20 cellular contexts compared by ENCODE assay signal in the genomic region with DNA sequence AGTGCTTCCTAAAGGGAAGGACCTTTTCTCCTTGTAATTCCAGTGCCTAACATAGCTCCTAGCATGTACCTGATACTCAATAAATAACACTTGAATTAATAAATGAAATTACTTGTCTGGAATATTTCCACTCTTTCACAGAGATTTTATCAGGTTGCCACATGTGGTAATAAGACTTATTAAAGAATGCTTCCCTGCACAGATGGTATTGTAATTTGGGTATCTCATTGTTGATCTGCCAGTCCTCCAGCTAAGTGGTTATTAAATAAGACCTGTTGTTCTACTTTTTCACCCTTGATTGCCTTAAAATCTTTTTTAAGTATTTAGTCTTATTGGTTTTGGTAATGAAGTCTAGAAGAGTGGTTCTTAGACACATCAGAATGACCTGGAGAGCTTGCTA.
"Had no signal": no experiment of that assay in that cellular context is flagged by ENCODE, and none has a peak within 500 bp of the region (broad histone marks: within the 10 kb centered on the region; RNA-seq: fewer than 3 reads in every experiment).

No MANE protein-coding gene starts in this region.

- H3K4me3 ChIP-seq: lung, psoas muscle, right lobe of liver, tibial artery, upper lobe of left lung, uterus had no signal

- H3K27ac Mint-ChIP-seq: dendritic cell treated with granulocyte-macrophage colony-stimulating factor and Interleukin-4, amounts not matched to agents 40 ng/mL and 50 ng/mL, for 4 days; immature natural killer cell; stimulated activated memory B cell treated with anti-CD40 and anti-IgM and Interleukin-4, amounts not matched to agents 10 μg/mL and 1 μg/mL and 100 μg/mL, for 72 hours; stimulated activated naive CD8-positive, alpha-beta T cell treated with anti-CD3 and anti-CD28 coated beads, Interleukin-15, Interleukin-2, amounts not matched to agents 100 ng/mL and 50 ng/mL, for 24 hours had no signal

- H3K27me3 Mint-ChIP-seq: dendritic cell treated with granulocyte-macrophage colony-stimulating factor and Interleukin-4, amounts not matched to agents 40 ng/mL and 50 ng/mL, for 4 days; stimulated activated memory B cell treated with anti-CD40 and anti-IgM and Interleukin-4, amounts not matched to agents 10 μg/mL and 1 μg/mL and 100 μg/mL, for 72 hours had no signal

- H3K36me3 ChIP-seq: right lobe of liver, tibial artery, upper lobe of left lung, uterus had no signal

- H3K27ac ChIP-seq: foreskin keratinocyte, psoas muscle, right lobe of liver, tibial artery, upper lobe of left lung, uterus had no signal

- H3K4me3 Mint-ChIP-seq: dendritic cell treated with granulocyte-macrophage colony-stimulating factor and Interleukin-4, amounts not matched to agents 40 ng/mL and 50 ng/mL, for 4 days; immature natural killer cell; naive B cell; nephron progenitor cell; stimulated activated memory B cell treated with anti-CD40 and anti-IgM and Interleukin-4, amounts not matched to agents 10 μg/mL and 1 μg/mL and 100 μg/mL, for 72 hours; stimulated activated naive CD8-positive, alpha-beta T cell treated with anti-CD3 and anti-CD28 coated beads, Interleukin-15, Interleukin-2, amounts not matched to agents 100 ng/mL and 50 ng/mL, for 24 hours had no signal

- H3K9me3 Mint-ChIP-seq: dendritic cell treated with granulocyte-macrophage colony-stimulating factor and Interleukin-4, amounts not matched to agents 40 ng/mL and 50 ng/mL, for 4 days; immature natural killer cell; naive B cell; nephron progenitor cell; stimulated activated memory B cell treated with anti-CD40 and anti-IgM and Interleukin-4, amounts not matched to agents 10 μg/mL and 1 μg/mL and 100 μg/mL, for 72 hours; stimulated activated naive CD8-positive, alpha-beta T cell treated with anti-CD3 and anti-CD28 coated beads, Interleukin-15, Interleukin-2, amounts not matched to agents 100 ng/mL and 50 ng/mL, for 24 hours had no signal

- DNase-seq: erythroblast; foreskin keratinocyte; immature natural killer cell; kidney; left cardiac atrium; left ventricle myocardium superior; mesenchymal stem cell; naive B cell; nephron progenitor cell; psoas muscle; retina; right lobe of liver; stimulated activated CD4-positive, alpha-beta T cell treated with anti-CD3 and anti-CD28 coated beads, Interleukin-4, amount 100 ng/mL, for 1 hour; tibial artery; upper lobe of left lung; uterus had no signal

- ATAC-seq: foreskin keratinocyte; left ventricle myocardium superior; psoas muscle; stimulated activated memory B cell treated with anti-CD40 and anti-IgM and Interleukin-4, amounts not matched to agents 10 μg/mL and 1 μg/mL and 100 μg/mL, for 72 hours had no signal

- H3K4me1 ChIP-seq: psoas muscle, tibial artery, uterus had no signal

- H3K9me3 ChIP-seq: psoas muscle, right lobe of liver, tibial artery, upper lobe of left lung, uterus had no signal

- H3K27me3 ChIP-seq: right lobe of liver, tibial artery, upper lobe of left lung, uterus had no signal

- H3K36me3 Mint-ChIP-seq: immature natural killer cell; naive B cell; stimulated activated memory B cell treated with anti-CD40 and anti-IgM and Interleukin-4, amounts not matched to agents 10 μg/mL and 1 μg/mL and 100 μg/mL, for 72 hours had no signal
